ENCODE assay signal across 17 cellular contexts in genomic region chr14:72616294-72616693, GRCh38.
DNase-seq lines count a peak whose midpoint lies in the region; TF ChIP-seq lines count a peak whose summit lies in the region.
"Had no signal": no experiment of that assay in that cellular context is flagged by ENCODE, and none has a peak within 500 bp of the region (broad histone marks: within the 10 kb centered on the region; RNA-seq: fewer than 3 reads in every experiment).

No MANE protein-coding gene starts in this region.

- no peak overlapping the region for H3K9ac ChIP-seq in neural progenitor cell

- H3K4me1 Mint-ChIP-seq in neural progenitor cell, result peaks cover 79% of the 10 kb centered on the region

- no peak overlapping the region for H3K27ac ChIP-seq in neural progenitor cell
- H3K27ac ChIP-seq: upper lobe of right lung had no signal

- H3K36me3 ChIP-seq in neural progenitor cell, result no peaks in the 10 kb centered on the region
- H3K36me3 ChIP-seq: esophagus squamous epithelium, ovary, upper lobe of right lung had no signal

- DNase-seq in AG20443 (ENCODE audit: low spot score), result peak; percentile 67
- DNase-seq in LNCaP clone FGC (ENCODE audit: low read depth), result peak; percentile 44
- peak; percentile 87 for DNase-seq in fibroblast of mammary gland (ENCODE audit: low read depth)
- DNase-seq in neural progenitor cell (ENCODE audit: low spot score), result no peak
- no peak for DNase-seq in Ammon's horn (ENCODE audit: low spot score)
- no peak for DNase-seq in SHP77 treated with DMSO at 0.1 percent for 48 hours (lab: John Stamatoyannopoulos, UW)
- no peak for DNase-seq in hypothalamus (lab: John Stamatoyannopoulos, UW)
- DNase-seq in NCI-H345 (lab: John Stamatoyannopoulos, UW), result no peak
- DNase-seq: activated CD4-positive, CD25-positive, alpha-beta regulatory T cell; activated T-cell treated with anti-CD3 and anti-CD28 coated beads, Interleukin-2, amount 50 U/mL, for 24 hours; esophagus squamous epithelium; midbrain; MM.1S; ovary; stimulated activated CD8-positive, alpha-beta memory T cell treated with anti-CD3 and anti-CD28 coated beads, Interleukin-4, amount 100 ng/mL, for 48 hours; upper lobe of right lung had no signal

- no peaks in the 10 kb centered on the region for H3K27me3 ChIP-seq in neural progenitor cell
- H3K27me3 ChIP-seq: esophagus squamous epithelium, ovary, upper lobe of right lung had no signal

- peaks cover 19% of the 10 kb centered on the region for H3K27me3 Mint-ChIP-seq in neural progenitor cell (ENCODE audit: insufficient read depth, low read depth)
- H3K27me3 Mint-ChIP-seq: activated T-cell treated with anti-CD3 and anti-CD28 coated beads, Interleukin-2, amount 50 U/mL, for 24 hours had no signal

- H3K4me3 Mint-ChIP-seq in neural progenitor cell, result peak overlapping the region; percentile 23
- H3K4me3 Mint-ChIP-seq: activated T-cell treated with anti-CD3 and anti-CD28 coated beads, Interleukin-2, amount 50 U/mL, for 24 hours had no signal

- no peaks in the 10 kb centered on the region for H4K20me1 ChIP-seq in neural progenitor cell (ENCODE audit: low read depth)

- H3K4me2 ChIP-seq in neural progenitor cell, result no peak overlapping the region

- H3K9me3 ChIP-seq in neural progenitor cell (ENCODE audit: low read depth), result no peaks in the 10 kb centered on the region
- H3K9me3 ChIP-seq: esophagus squamous epithelium, ovary, upper lobe of right lung had no signal

- peaks cover 3% of the 10 kb centered on the region for H3K9me3 Mint-ChIP-seq in neural progenitor cell
- H3K9me3 Mint-ChIP-seq: activated T-cell treated with anti-CD3 and anti-CD28 coated beads, Interleukin-2, amount 50 U/mL, for 24 hours had no signal

- no peaks in the 10 kb centered on the region for H3F3A ChIP-seq in neural progenitor cell (ENCODE audit: low read depth)

- H3K4me1 ChIP-seq in neural progenitor cell, result peaks cover 12% of the 10 kb centered on the region
- H3K4me1 ChIP-seq: upper lobe of right lung had no signal

- H3K4me3 ChIP-seq in LNCaP clone FGC (ENCODE audit: low read depth, low read length) (no peak overlapping the region), fibroblast of mammary gland (ENCODE audit: control insufficient read depth, low read depth, low read length) (no peak overlapping the region), neural progenitor cell (no peak overlapping the region)
- H3K4me3 ChIP-seq: esophagus squamous epithelium, GM12878, ovary, upper lobe of right lung had no signal

- H2AFZ ChIP-seq in neural progenitor cell (replicated peaks), result no peak overlapping the region

- no peaks in the 10 kb centered on the region for H3K79me2 ChIP-seq in neural progenitor cell (ENCODE audit: low read depth)

- H3K36me3 Mint-ChIP-seq in neural progenitor cell, result no peaks in the 10 kb centered on the region

- TF ChIP-seq CTCF in LNCaP clone FGC (IDR thresholded peaks at IDR 0.05; ENCODE audit: control insufficient read depth, extremely low read depth, insufficient read depth) (no peak), fibroblast of mammary gland (conservative IDR thresholded peaks at IDR 0.05; ENCODE audit: control insufficient read depth, insufficient read depth, low read depth, low read length) (no peak), neural progenitor cell (IDR thresholded peaks at IDR 0.05) (no peak)

- peak overlapping the region; percentile 69 for H3K27ac Mint-ChIP-seq in neural progenitor cell
- H3K27ac Mint-ChIP-seq: activated T-cell treated with anti-CD3 and anti-CD28 coated beads, Interleukin-2, amount 50 U/mL, for 24 hours had no signal

Comparison
In these comparisons a context has a peak if more than half of its experiments do, and no peak if none do; other contexts are left out.
1. DNase-seq: peak in AG20443 (single experiment), LNCaP clone FGC (single experiment) and fibroblast of mammary gland (single experiment); none in neural progenitor cell (single experiment), Ammon's horn (single experiment), SHP77 treated with DMSO at 0.1 percent for 48 hours (single experiment), hypothalamus (0 of 51) and NCI-H345 (single experiment).